In the genomic region with DNA sequence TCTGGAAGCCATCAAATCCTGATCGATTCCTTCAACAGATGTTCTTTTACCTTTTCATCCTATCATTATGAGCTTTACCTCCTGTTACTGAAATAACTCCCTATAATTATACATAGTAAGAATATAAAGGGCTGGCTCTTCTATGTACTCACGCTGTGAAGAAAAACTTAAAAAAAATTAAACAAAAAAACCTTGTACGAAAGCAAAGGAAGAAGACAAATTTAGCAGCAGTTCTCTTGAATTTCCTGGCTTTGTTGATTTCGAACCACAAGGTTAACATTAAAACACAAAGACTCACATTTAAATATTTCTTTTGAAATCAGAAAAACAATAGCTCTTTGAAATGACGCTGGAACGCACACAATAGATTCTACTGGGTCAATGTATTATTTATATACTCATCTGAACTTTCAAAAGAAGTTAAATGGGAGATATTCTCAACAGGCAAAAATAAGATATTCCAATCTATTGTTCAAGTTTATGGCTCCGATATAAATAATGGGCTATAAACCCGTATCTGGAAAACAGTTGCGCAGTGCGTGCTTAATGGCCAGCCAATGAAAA, we compare ENCODE assay signal across 8 cellular contexts. TPM values are rescaled to one million over a fixed set of nuclear protein-coding genes. Genes with fewer than 3 reads are reported as not detected.
DNase-seq lines count a peak whose midpoint lies in the region; ATAC-seq and TF ChIP-seq lines count a peak whose summit lies in the region.

No MANE protein-coding gene starts in this region.

- H3K27me3 Mint-ChIP-seq in CD4-positive, alpha-beta T cell = no peaks in the 10 kb centered on the region
- no peaks in the 10 kb centered on the region for H3K27me3 Mint-ChIP-seq in dendritic cell treated with granulocyte-macrophage colony-stimulating factor and Interleukin-4, amounts not matched to agents 40 ng/mL and 50 ng/mL, for 4 days
- no peaks in the 10 kb centered on the region for H3K27me3 Mint-ChIP-seq in natural killer cell treated with Interleukin-12 subunit alpha and Interleukin-12 subunit beta and Interleukin-15 and Interleukin-18, amount 100 ng/mL, for 72 hours

- POLR2A ChIA-PET in CD4-positive, alpha-beta T cell (lab: Charles Lee) = interaction anchor here (0.7 to 7.0 kb wide), 33 partner anchors 11 to 607 kb away, joined by 3 to 518 read pairs (median 4); a partner anchor contains a TSS

- H3K4me1 Mint-ChIP-seq in CD4-positive, alpha-beta T cell (ENCODE audit: low read depth) = peaks cover 42% of the 10 kb centered on the region
- H3K4me1 Mint-ChIP-seq in dendritic cell treated with granulocyte-macrophage colony-stimulating factor and Interleukin-4, amounts not matched to agents 40 ng/mL and 50 ng/mL, for 4 days (ENCODE audit: low read depth) = peaks cover 50% of the 10 kb centered on the region
- H3K4me1 Mint-ChIP-seq in natural killer cell treated with Interleukin-12 subunit alpha and Interleukin-12 subunit beta and Interleukin-15 and Interleukin-18, amount 100 ng/mL, for 72 hours (ENCODE audit: low read depth in 2 of 2) = peaks cover 31 to 46% of the 10 kb centered on the region in 2 donors

- DNase-seq in CD4-positive, alpha-beta T cell = no peak
- peak; percentile 94 for DNase-seq in NCI-H1417 treated with DMSO at 0.1 percent for 48 hours (lab: John Stamatoyannopoulos, UW)
- no peak for DNase-seq in natural killer cell treated with Interleukin-12 subunit alpha and Interleukin-12 subunit beta and Interleukin-15 and Interleukin-18, amount 100 ng/mL, for 72 hours (ENCODE audit: low spot score)
- DNase-seq in stimulated activated naive CD4-positive, alpha-beta T cell treated with Interleukin-2 at 50 U/mL for 16 hours (lab: John Stamatoyannopoulos, UW) = no peak

- H3K9me3 ChIP-seq in CD4-positive, alpha-beta T cell (ENCODE audit: control insufficient read depth, low read length) = no peaks in the 10 kb centered on the region

- H3K4me3 Mint-ChIP-seq in CD4-positive, alpha-beta T cell = peak overlapping the region; percentile 98
- H3K4me3 Mint-ChIP-seq in dendritic cell treated with granulocyte-macrophage colony-stimulating factor and Interleukin-4, amounts not matched to agents 40 ng/mL and 50 ng/mL, for 4 days = peak overlapping the region; percentile 85
- peak overlapping the region; percentile 95 for H3K4me3 Mint-ChIP-seq in natural killer cell treated with Interleukin-12 subunit alpha and Interleukin-12 subunit beta and Interleukin-15 and Interleukin-18, amount 100 ng/mL, for 72 hours

- intact Hi-C loops in CD4-positive, alpha-beta T cell (cut with DNase I, micrococcal nuclease) = loop anchor here (1.0 to 5.0 kb wide), 7 partner anchors 13 to 307 kb away; a partner anchor contains a TSS
- intact Hi-C loops in dendritic cell treated with granulocyte-macrophage colony-stimulating factor and Interleukin-4, amounts not matched to agents 40 ng/mL and 50 ng/mL, for 4 days (cut with micrococcal nuclease) = no loop called here

- H3K36me3 Mint-ChIP-seq in CD4-positive, alpha-beta T cell (ENCODE audit: low read depth) = peaks cover 25% of the 10 kb centered on the region
- peaks cover 12% of the 10 kb centered on the region for H3K36me3 Mint-ChIP-seq in dendritic cell treated with granulocyte-macrophage colony-stimulating factor and Interleukin-4, amounts not matched to agents 40 ng/mL and 50 ng/mL, for 4 days (ENCODE audit: low read depth)
- no peaks in the 10 kb centered on the region for H3K36me3 Mint-ChIP-seq in natural killer cell treated with Interleukin-12 subunit alpha and Interleukin-12 subunit beta and Interleukin-15 and Interleukin-18, amount 100 ng/mL, for 72 hours

- TF ChIP-seq CTCF in CD4-positive, alpha-beta T cell (IDR thresholded peaks at IDR 0.05) = no peak

- H3K27ac Mint-ChIP-seq in CD4-positive, alpha-beta T cell = peak overlapping the region; percentile 99
- H3K27ac Mint-ChIP-seq in dendritic cell treated with granulocyte-macrophage colony-stimulating factor and Interleukin-4, amounts not matched to agents 40 ng/mL and 50 ng/mL, for 4 days = peak overlapping the region; percentile 98
- H3K27ac Mint-ChIP-seq in natural killer cell treated with Interleukin-12 subunit alpha and Interleukin-12 subunit beta and Interleukin-15 and Interleukin-18, amount 100 ng/mL, for 72 hours = peak overlapping the region; percentile 95 to 97

- H3K9me3 Mint-ChIP-seq in CD4-positive, alpha-beta T cell = no peaks in the 10 kb centered on the region
- no peaks in the 10 kb centered on the region for H3K9me3 Mint-ChIP-seq in dendritic cell treated with granulocyte-macrophage colony-stimulating factor and Interleukin-4, amounts not matched to agents 40 ng/mL and 50 ng/mL, for 4 days
- H3K9me3 Mint-ChIP-seq in natural killer cell treated with Interleukin-12 subunit alpha and Interleukin-12 subunit beta and Interleukin-15 and Interleukin-18, amount 100 ng/mL, for 72 hours = no peaks in the 10 kb centered on the region

- H3K27ac ChIP-seq in CD4-positive, alpha-beta T cell (ENCODE audit: low read depth, low read length) = peak overlapping the region; percentile 99

- no peaks in the 10 kb centered on the region for H3K27me3 ChIP-seq in CD4-positive, alpha-beta T cell (ENCODE audit: control insufficient read depth, insufficient read depth, low read length)

- CTCF ChIA-PET in CD4-positive, alpha-beta T cell (lab: Charles Lee) = interaction anchor here (0.7 to 3.3 kb wide), 7 partner anchors 10 to 195 kb away, joined by 3 to 26 read pairs (median 4); a partner anchor contains a TSS

- no peak for ATAC-seq in CD4-positive, alpha-beta T cell (ENCODE audit: poor library complexity)
- ATAC-seq in natural killer cell treated with Interleukin-12 subunit alpha and Interleukin-12 subunit beta and Interleukin-15 and Interleukin-18, amount 100 ng/mL, for 72 hours = no peak
- ATAC-seq in HG03520 (IDR thresholded peaks at IDR 0.05; ENCODE audit: unreplicated experiment) (no peak), GM18861 (IDR thresholded peaks at IDR 0.05; ENCODE audit: unreplicated experiment) (no peak)
- no peak for ATAC-seq in activated CD4-positive, CD25-positive, alpha-beta regulatory T cell treated with anti-CD3 and anti-CD28 coated beads, Interleukin-2, amount 50 U/mL, for 24 hours

RNA-seq across cellular contexts. Expression of a gene that starts 13.6 kb away (rescaled TPM):
- 10 to 100 TPM; 73.5 to 76.7 TPM for total RNA-seq in CD4-positive, alpha-beta T cell
- 10 to 100 TPM; 58.6 to 92.4 TPM for total RNA-seq in natural killer cell treated with Interleukin-12 subunit alpha and Interleukin-12 subunit beta and Interleukin-15 and Interleukin-18, amount 100 ng/mL, for 72 hours

RNA-seq across cellular contexts. Expression of a gene that starts 26.5 kb away (rescaled TPM):
- total RNA-seq in CD4-positive, alpha-beta T cell = under 1 TPM; 0.25 to 0.69 TPM
- total RNA-seq in natural killer cell treated with Interleukin-12 subunit alpha and Interleukin-12 subunit beta and Interleukin-15 and Interleukin-18, amount 100 ng/mL, for 72 hours = 1 to 10 TPM; 1.2 to 2.0 TPM
